Comparison of ENCODE assay signal across 8 cellular contexts in genomic region chr19:32694316-32694715, GRCh38. TPM values are rescaled to one million over a fixed set of nuclear protein-coding genes. Genes with fewer than 3 reads are reported as not detected.
DNase-seq lines count a peak whose midpoint lies in the region; ATAC-seq, FAIRE-seq and TF ChIP-seq lines count a peak whose summit lies in the region.
"Not testable (repeated sequence)": the region's sequence is repeated elsewhere in the genome, so short reads cannot be mapped to it uniquely, and the experiment has no call there.

No MANE protein-coding gene starts in this region.

- in situ Hi-C loops in GM12878 (cut with MboI) = not testable (repeated sequence)

- not testable (repeated sequence) for TF ChIP-seq EP300 in GM12878 (IDR thresholded peaks at IDR 0.05; ENCODE audit: borderline replicate concordance in 1 of 2, control insufficient read depth in 1 of 2, low read depth in 2 of 2, low read length in 2 of 2)

- not testable (repeated sequence) for TF ChIP-seq POLR2A in GM12878 (IDR thresholded peaks at IDR 0.05; ENCODE audit: low read depth, low read length)

- 97% methylated on average over 2 of the region's 2 CpGs for WGBS in GM12878 (ENCODE audit: insufficient coverage, insufficient replicate concordance, low lambda C conversion rate, missing lambda C conversion rate)
- WGBS in smooth muscle cell (ENCODE audit: low lambda C conversion rate) = 64% methylated on average over 2 of the region's 2 CpGs

- H4K20me1 ChIP-seq in PC-9 (ENCODE audit: insufficient read depth) (peaks cover 21% of the 10 kb centered on the region), smooth muscle cell (ENCODE audit: low read depth) (peaks cover 40% of the 10 kb centered on the region)
- not testable (repeated sequence) for H4K20me1 ChIP-seq in GM12878 (ENCODE audit: control insufficient read depth, insufficient read depth)

- H3K9me3 Mint-ChIP-seq in activated CD8-positive, alpha-beta T cell treated with anti-CD3 and anti-CD28 coated beads for 36 hours; naive thymus-derived CD4-positive, alpha-beta T cell: not testable (repeated sequence)

- not testable (repeated sequence) for H3K27me3 Mint-ChIP-seq in activated CD8-positive, alpha-beta T cell treated with anti-CD3 and anti-CD28 coated beads for 36 hours; naive thymus-derived CD4-positive, alpha-beta T cell

- H3K79me2 ChIP-seq in PC-9 (ENCODE audit: low read depth) (peaks cover 68% of the 10 kb centered on the region), GM12878 (ENCODE audit: control insufficient read depth, insufficient read depth, low read length) (peaks cover 46% of the 10 kb centered on the region), smooth muscle cell (ENCODE audit: low read depth) (peaks cover 47% of the 10 kb centered on the region)

- peaks cover 17% of the 10 kb centered on the region; the same call in 1 of the 2 replicates for H3F3A ChIP-seq in PC-9 (ENCODE audit: insufficient read depth, low read depth)
- not testable (repeated sequence) for H3F3A ChIP-seq in smooth muscle cell (ENCODE audit: low read depth)

- not testable (repeated sequence) for H3K27me3 ChIP-seq in HL-60 (ENCODE audit: insufficient read depth, poor library complexity, severe bottlenecking); PC-9 (ENCODE audit: insufficient read depth, low read depth); GM12878 (replicated peaks in 1 of 2; ENCODE audit: control insufficient read depth in 2 of 2, insufficient read depth in 2 of 2, low read length in 1 of 2); naive thymus-derived CD4-positive, alpha-beta T cell (ENCODE audit: control insufficient read depth in 2 of 2, insufficient read depth in 2 of 2, low read length in 2 of 2); smooth muscle cell (ENCODE audit: low read depth)

- peak overlapping the region; percentile 82 for H3K4me3 Mint-ChIP-seq in activated CD8-positive, alpha-beta T cell treated with anti-CD3 and anti-CD28 coated beads for 36 hours
- peak overlapping the region; percentile 83 to 97 (median 92) for H3K4me3 Mint-ChIP-seq in naive thymus-derived CD4-positive, alpha-beta T cell

- not testable (repeated sequence) for H3K9ac ChIP-seq in GM12878 (ENCODE audit: control insufficient read depth, insufficient read depth, low read length); smooth muscle cell (ENCODE audit: low read depth)

- peaks cover 65% of the 10 kb centered on the region for H3K4me1 Mint-ChIP-seq in activated CD8-positive, alpha-beta T cell treated with anti-CD3 and anti-CD28 coated beads for 36 hours (ENCODE audit: low read depth)
- peaks cover 42 to 75% (median 71%) of the 10 kb centered on the region in 7 donors for H3K4me1 Mint-ChIP-seq in naive thymus-derived CD4-positive, alpha-beta T cell

- not testable (repeated sequence) for TF ChIP-seq CTCF in C4-2B (conservative IDR thresholded peaks at IDR 0.05); HL-60 (IDR thresholded peaks at IDR 0.05; ENCODE audit: insufficient read depth, low read length); PC-9 (conservative IDR thresholded peaks at IDR 0.05); activated CD8-positive, alpha-beta T cell treated with anti-CD3 and anti-CD28 coated beads for 36 hours (IDR thresholded peaks at IDR 0.05); GM12878 (IDR thresholded peaks at IDR 0.05 in 2 of 3, conservative IDR thresholded peaks at IDR 0.05 in 1 of 3; ENCODE audit: control insufficient read depth in 2 of 3, extremely low read depth in 1 of 3, insufficient read depth in 1 of 3, low read depth in 3 of 3, low read length in 3 of 3); smooth muscle cell (IDR thresholded peaks at IDR 0.05; ENCODE audit: borderline replicate concordance, insufficient read depth, poor library complexity, severe bottlenecking)

- not testable (repeated sequence) for H3K9me3 ChIP-seq in PC-9 (ENCODE audit: insufficient read depth, low read depth); GM12878 (replicated peaks; ENCODE audit: control insufficient read depth, insufficient read depth, low read length); naive thymus-derived CD4-positive, alpha-beta T cell (ENCODE audit: control insufficient read depth in 2 of 3, low read length in 3 of 3); smooth muscle cell (replicated peaks; ENCODE audit: low read depth)

- H3K36me3 ChIP-seq in PC-9 (ENCODE audit: low read depth); GM12878 (ENCODE audit: control insufficient read depth in 2 of 2, insufficient read depth in 2 of 2, low read length in 1 of 2); smooth muscle cell (ENCODE audit: low read depth): not testable (repeated sequence)
- H3K36me3 ChIP-seq in naive thymus-derived CD4-positive, alpha-beta T cell (ENCODE audit: control insufficient read depth in 2 of 3, insufficient read depth in 3 of 3, low read length in 3 of 3) = peaks cover 0 to 21% (median 0%) of the 10 kb centered on the region in 3 experiments

- H3K27ac ChIP-seq in C4-2B = peak overlapping the region; percentile 98; the same call in 1 of the 2 replicates
- H3K27ac ChIP-seq in HL-60 (replicated peaks) = peak overlapping the region; percentile 96
- H3K27ac ChIP-seq in PC-9 = peak overlapping the region; percentile 68
- not testable (repeated sequence) for H3K27ac ChIP-seq in GM12878 (ENCODE audit: control insufficient read depth, insufficient read depth); naive thymus-derived CD4-positive, alpha-beta T cell (ENCODE audit: low read depth, low read length)
- peak overlapping the region; percentile 44 for H3K27ac ChIP-seq in epithelial cell of prostate
- peak overlapping the region; percentile 19 for H3K27ac ChIP-seq in smooth muscle cell (ENCODE audit: low read depth)

- peaks cover 67% of the 10 kb centered on the region for H3K36me3 Mint-ChIP-seq in activated CD8-positive, alpha-beta T cell treated with anti-CD3 and anti-CD28 coated beads for 36 hours (ENCODE audit: low read depth)
- peaks cover 24 to 57% (median 29%) of the 10 kb centered on the region in 5 donors for H3K36me3 Mint-ChIP-seq in naive thymus-derived CD4-positive, alpha-beta T cell

- TF ChIP-seq RAD21 in GM12878 (IDR thresholded peaks at IDR 0.05; ENCODE audit: insufficient read depth, low read depth, low read length) = not testable (repeated sequence)

- not testable (repeated sequence) for ATAC-seq in activated CD8-positive, alpha-beta T cell treated with anti-CD3 and anti-CD28 coated beads for 36 hours; GM12878; naive thymus-derived CD4-positive, alpha-beta T cell

- H2AFZ ChIP-seq in PC-9; GM12878 (ENCODE audit: control insufficient read depth, low read depth, low read length); smooth muscle cell (ENCODE audit: low read depth): not testable (repeated sequence)

- peaks cover 35% of the 10 kb centered on the region for H3K4me1 ChIP-seq in PC-9 (replicated peaks; ENCODE audit: insufficient read depth)
- not testable (repeated sequence) for H3K4me1 ChIP-seq in GM12878 (ENCODE audit: control insufficient read depth, insufficient read depth, low read length)
- peaks cover 20 to 24% of the 10 kb centered on the region in 2 donors for H3K4me1 ChIP-seq in naive thymus-derived CD4-positive, alpha-beta T cell (ENCODE audit: control insufficient read depth in 2 of 2, insufficient read depth in 2 of 2, low read length in 2 of 2)
- peaks cover 14% of the 10 kb centered on the region for H3K4me1 ChIP-seq in smooth muscle cell (ENCODE audit: low read depth)

- intact Hi-C loops in PC-9 (cut with micrococcal nuclease; ENCODE audit: unreplicated experiment) = loop anchor here (5.0 to 10.0 kb wide), 2 partner anchors 278 to 480 kb away; partner anchors contain the start of genes CEP89 and FAAP24
- intact Hi-C loops in activated CD8-positive, alpha-beta T cell treated with anti-CD3 and anti-CD28 coated beads for 36 hours (cut with micrococcal nuclease) = not testable (repeated sequence)
- intact Hi-C loops in GM12878 (cut with micrococcal nuclease; ENCODE audit: unreplicated experiment) = loop anchor here (5.0 kb wide), 2 partner anchors 278 to 292 kb away; partner anchors contain the start of genes CEP89 and FAAP24
- intact Hi-C loops in naive thymus-derived CD4-positive, alpha-beta T cell (cut with micrococcal nuclease) = loop anchor here (5.0 kb wide), 4 partner anchors 53 to 483 kb away; no protein-coding TSS in a partner anchor

- H3K4me2 ChIP-seq in PC-9 (peak overlapping the region; percentile 88), GM12878 (ENCODE audit: control insufficient read depth, insufficient read depth) (peak overlapping the region; percentile 97), smooth muscle cell (peak overlapping the region; percentile 74)

- SMC1A ChIA-PET in GM12878 (lab: Charles Lee; ENCODE audit: uncharacterized antibody, unreplicated experiment) = not testable (repeated sequence)

- peak overlapping the region; percentile 71 for H3K4me3 ChIP-seq in HL-60 (replicated peaks; ENCODE audit: insufficient read depth, low read length)
- H3K4me3 ChIP-seq in PC-9 = peak overlapping the region; percentile 85
- H3K4me3 ChIP-seq in GM12878 = peak overlapping the region; percentile 79
- not testable (repeated sequence) for H3K4me3 ChIP-seq in naive thymus-derived CD4-positive, alpha-beta T cell (ENCODE audit: low read length)
- peak overlapping the region; percentile 68 for H3K4me3 ChIP-seq in smooth muscle cell

- CTCF ChIA-PET in PC-9 (lab: Charles Lee); activated CD8-positive, alpha-beta T cell treated with anti-CD3 and anti-CD28 coated beads for 36 hours (lab: Charles Lee); GM12878 (lab: Yijun Ruan, JAX); naive thymus-derived CD4-positive, alpha-beta T cell (lab: Charles Lee): not testable (repeated sequence)

- RAD21 ChIA-PET in GM12878 (lab: Charles Lee; ENCODE audit: unreplicated experiment) = not testable (repeated sequence)

- not testable (repeated sequence) for FAIRE-seq in GM12878 (lab: Jason Lieb, UNC)

- H3K27ac Mint-ChIP-seq in activated CD8-positive, alpha-beta T cell treated with anti-CD3 and anti-CD28 coated beads for 36 hours = peak overlapping the region; percentile 48
- peak overlapping the region in 6 of 9 donors; percentile 12 to 93 (median 84) for H3K27ac Mint-ChIP-seq in naive thymus-derived CD4-positive, alpha-beta T cell

- BruUV-seq in PC-9 (replicated peaks; lab: Mats Ljungman, UMichigan); GM12878 (replicated peaks; lab: Mats Ljungman, UMichigan): not testable (repeated sequence)

- H3K9me2 ChIP-seq in PC-9 (ENCODE audit: insufficient read depth) = not testable (repeated sequence)

- POLR2A ChIA-PET in PC-9 (lab: Charles Lee; ENCODE audit: unreplicated experiment); GM12878 (lab: Charles Lee): not testable (repeated sequence)
- POLR2A ChIA-PET in activated CD8-positive, alpha-beta T cell treated with anti-CD3 and anti-CD28 coated beads for 36 hours (lab: Charles Lee) = interaction anchor here (1.6 kb wide), 1 partner anchor 11 kb away, joined by 5 read pairs; no protein-coding TSS in a partner anchor
- POLR2A ChIA-PET in naive thymus-derived CD4-positive, alpha-beta T cell (lab: Charles Lee) = interaction anchor here (1.5 kb wide), 1 partner anchor 278 kb away, joined by 4 read pairs; the partner anchor contains the start of genes CEP89 and FAAP24

- not testable (repeated sequence) for DNase-seq in HL-60 (ENCODE audit: low read depth in 1 of 2, low spot score in 1 of 2); activated CD8-positive, alpha-beta T cell treated with anti-CD3 and anti-CD28 coated beads for 36 hours; GM12878 (ENCODE audit: low read depth, low spot score); epithelial cell of prostate (ENCODE audit: low read depth, low spot score); naive thymus-derived CD4-positive, alpha-beta T cell; smooth muscle cell (lab: John Stamatoyannopoulos, UW; ENCODE audit: unreplicated experiment)
- peak in 1 of 2 experiments; percentile 68 for DNase-seq in PC-9

RNA-seq across cellular contexts. Expression of gene NUDT19, which starts 2.7 kb away (rescaled TPM):
- total RNA-seq in PC-9 (2021) (21.3 and 26.7 TPM in 2 replicates), GM12878 (2014; rRNA removed) (19.9 and 20.3 TPM in 2 replicates), GM12878 (2014; rRNA removed; fragmentation: Illumina TruSeq; extraction: Trizol) (7.9 and 8.5 TPM in 2 replicates), GM12878 (2021) (16.4 and 18.2 TPM in 2 replicates), smooth muscle cell (3.5 and 7.0 TPM in 2 replicates)
- total RNA-seq in activated CD8-positive, alpha-beta T cell treated with anti-CD3 and anti-CD28 coated beads for 36 hours = 10 to 100 TPM; 16.1 to 17.5 TPM
- total RNA-seq in GM12878 (2013; cell fraction: nucleolus; rRNA removed) = 17.2 and 18.1 TPM in 2 replicates
- polyA plus RNA-seq in GM12878 (2011; ENCODE audit: low read depth) = 6.7 TPM
- polyA plus RNA-seq in GM12878 (2011; rRNA removed) (12.2 and 13.0 TPM in 2 replicates), GM12878 (2014; fragmentation: Illumina TruSeq; extraction: Trizol) (9.3 and 10.5 TPM in 2 replicates), GM12878 (2014; fragmentation: Nextera tagmentation; extraction: Ambion mirVana) (10 to 100 TPM; 16.8 to 31.0 TPM), GM12878 (2014; rRNA removed) (9.9 and 10.2 TPM in 2 replicates), GM12878 (2016; fragmentation: Nextera tagmentation; extraction: Ambion mirVana) (10 to 100 TPM; 17.3 to 18.8 TPM), smooth muscle cell (2.0 and 2.2 TPM in 2 replicates)
- 7.9 and 8.0 TPM in 2 replicates for polyA plus RNA-seq in GM12878 (2011; cell fraction: cytosol; rRNA removed)
- polyA plus RNA-seq in GM12878 (2011; cell fraction: nucleus; rRNA removed) = 4.3 and 5.3 TPM in 2 replicates
- polyA plus RNA-seq in GM12878 (2012) = 9.7 and 10.4 TPM in 2 replicates
- polyA minus RNA-seq in GM12878 (2011; rRNA and poly(A)+ RNA removed) = 5.3 and 5.4 TPM in 2 replicates
- polyA minus RNA-seq in GM12878 (2011; cell fraction: cytosol; rRNA and poly(A)+ RNA removed) = 11.0 and 12.0 TPM in 2 replicates
- polyA minus RNA-seq in GM12878 (2011; cell fraction: nucleus; rRNA and poly(A)+ RNA removed) = 10.0 and 19.3 TPM in 2 replicates
- 10 to 100 TPM in 2 of 5 experiments, 1 to 10 TPM in 3; 8.4 to 17.0 (median 9.0) TPM for total RNA-seq in naive thymus-derived CD4-positive, alpha-beta T cell
- 1 to 10 TPM; 2.4 to 2.9 TPM for polyA plus RNA-seq in naive thymus-derived CD4-positive, alpha-beta T cell

RNA-seq across cellular contexts. Expression of gene RGS9BP, which starts 18.7 kb away (rescaled TPM):
- total RNA-seq in PC-9 (2021) = 0.85 and 1.1 TPM in 2 replicates
- under 1 TPM; 0.18 to 0.32 TPM for total RNA-seq in activated CD8-positive, alpha-beta T cell treated with anti-CD3 and anti-CD28 coated beads for 36 hours
- total RNA-seq in GM12878 (2013; cell fraction: nucleolus; rRNA removed) = 0.13 TPM in 1 of 2 replicates, not detected in the other
- 0.05 and 0.06 TPM in 2 replicates for total RNA-seq in GM12878 (2014; rRNA removed)
- 0.04 TPM in 1 of 2 replicates, not detected in the other for total RNA-seq in GM12878 (2014; rRNA removed; fragmentation: Illumina TruSeq; extraction: Trizol)
- total RNA-seq in GM12878 (2021) = 0.10 TPM in 1 of 2 replicates, not detected in the other
- polyA plus RNA-seq in GM12878 (2011; ENCODE audit: low read depth) = not detected
- polyA plus RNA-seq in GM12878 (2011; rRNA removed) = 0.01 and 0.04 TPM in 2 replicates
- 0.03 TPM in 1 of 2 replicates, not detected in the other for polyA plus RNA-seq in GM12878 (2011; cell fraction: cytosol; rRNA removed)
- polyA plus RNA-seq in GM12878 (2011; cell fraction: nucleus; rRNA removed) = 0.03 TPM in 1 of 2 replicates, not detected in the other
- 0.10 TPM in 1 of 2 replicates, not detected in the other for polyA plus RNA-seq in GM12878 (2012)
- not detected in 2 replicates for polyA plus RNA-seq in GM12878 (2014; fragmentation: Illumina TruSeq; extraction: Trizol)
- polyA plus RNA-seq in GM12878 (2014; fragmentation: Nextera tagmentation; extraction: Ambion mirVana) = not detected
- not detected in 2 replicates for polyA plus RNA-seq in GM12878 (2014; rRNA removed)
- not detected for polyA plus RNA-seq in GM12878 (2016; fragmentation: Nextera tagmentation; extraction: Ambion mirVana)
- polyA minus RNA-seq in GM12878 (2011; rRNA and poly(A)+ RNA removed) = 0.10 TPM in 1 of 2 replicates, not detected in the other
- not detected in 2 replicates for polyA minus RNA-seq in GM12878 (2011; cell fraction: cytosol; rRNA and poly(A)+ RNA removed)
- polyA minus RNA-seq in GM12878 (2011; cell fraction: nucleus; rRNA and poly(A)+ RNA removed) = 0.36 TPM in 1 of 2 replicates, not detected in the other
- under 1 TPM; 0.13 to 0.30 (median 0.24) TPM for total RNA-seq in naive thymus-derived CD4-positive, alpha-beta T cell
- not detected for polyA plus RNA-seq in naive thymus-derived CD4-positive, alpha-beta T cell
- total RNA-seq in smooth muscle cell = 0.36 TPM in 1 of 2 replicates, not detected in the other
- not detected in 2 replicates for polyA plus RNA-seq in smooth muscle cell

RNA-seq across cellular contexts. Expression of gene ANKRD27, which starts 19.3 kb away (rescaled TPM):
- 55.5 and 59.6 TPM in 2 replicates for total RNA-seq in PC-9 (2021)
- 10 to 100 TPM; 34.2 to 41.0 TPM for total RNA-seq in activated CD8-positive, alpha-beta T cell treated with anti-CD3 and anti-CD28 coated beads for 36 hours
- total RNA-seq in GM12878 (2013; cell fraction: nucleolus; rRNA removed) = 95.4 and 118 TPM in 2 replicates
- 28.8 and 33.3 TPM in 2 replicates for total RNA-seq in GM12878 (2014; rRNA removed)
- 23.9 and 24.2 TPM in 2 replicates for total RNA-seq in GM12878 (2014; rRNA removed; fragmentation: Illumina TruSeq; extraction: Trizol)
- total RNA-seq in GM12878 (2021) = 41.2 and 42.2 TPM in 2 replicates
- polyA plus RNA-seq in GM12878 (2011; ENCODE audit: low read depth) = 11.7 TPM
- polyA plus RNA-seq in GM12878 (2011; rRNA removed) = 49.9 and 52.5 TPM in 2 replicates
- 39.6 and 41.8 TPM in 2 replicates for polyA plus RNA-seq in GM12878 (2011; cell fraction: cytosol; rRNA removed)
- polyA plus RNA-seq in GM12878 (2011; cell fraction: nucleus; rRNA removed) = 45.9 and 49.2 TPM in 2 replicates
- polyA plus RNA-seq in GM12878 (2012) = 14.5 and 20.1 TPM in 2 replicates
- polyA plus RNA-seq in GM12878 (2014; fragmentation: Illumina TruSeq; extraction: Trizol) = 26.2 and 28.1 TPM in 2 replicates
- 1 to 10 TPM; 2.8 to 4.5 TPM for polyA plus RNA-seq in GM12878 (2014; fragmentation: Nextera tagmentation; extraction: Ambion mirVana)
- polyA plus RNA-seq in GM12878 (2014; rRNA removed) = 25.0 and 27.9 TPM in 2 replicates
- 10 to 100 TPM; 30.0 to 31.2 TPM for polyA plus RNA-seq in GM12878 (2016; fragmentation: Nextera tagmentation; extraction: Ambion mirVana)
- polyA minus RNA-seq in GM12878 (2011; rRNA and poly(A)+ RNA removed) = 69.3 and 75.6 TPM in 2 replicates
- polyA minus RNA-seq in GM12878 (2011; cell fraction: cytosol; rRNA and poly(A)+ RNA removed) = 23.0 and 25.9 TPM in 2 replicates
- 27.4 and 39.7 TPM in 2 replicates for polyA minus RNA-seq in GM12878 (2011; cell fraction: nucleus; rRNA and poly(A)+ RNA removed)
- 10 to 100 TPM; 23.6 to 44.9 (median 41.2) TPM for total RNA-seq in naive thymus-derived CD4-positive, alpha-beta T cell
- 10 to 100 TPM; 12.3 to 20.4 TPM for polyA plus RNA-seq in naive thymus-derived CD4-positive, alpha-beta T cell
- 19.5 and 19.7 TPM in 2 replicates for total RNA-seq in smooth muscle cell
- 7.7 and 10.5 TPM in 2 replicates for polyA plus RNA-seq in smooth muscle cell

RNA-seq across cellular contexts. Expression of gene TDRD12, which starts 25.3 kb away (rescaled TPM):
- 0.25 and 0.33 TPM in 2 replicates for total RNA-seq in PC-9 (2021)
- under 1 TPM in 1 of 2 experiments, not detected in 1; 0.13 TPM for total RNA-seq in activated CD8-positive, alpha-beta T cell treated with anti-CD3 and anti-CD28 coated beads for 36 hours
- 1.3 and 1.7 TPM in 2 replicates for total RNA-seq in GM12878 (2013; cell fraction: nucleolus; rRNA removed)
- total RNA-seq in GM12878 (2014; rRNA removed) = 0.11 TPM in 1 of 2 replicates, not detected in the other
- not detected in 2 replicates for total RNA-seq in GM12878 (2014; rRNA removed; fragmentation: Illumina TruSeq; extraction: Trizol)
- total RNA-seq in GM12878 (2021) = not detected in 2 replicates
- polyA plus RNA-seq in GM12878 (2011; ENCODE audit: low read depth) = 0.07 TPM
- 0.15 and 0.17 TPM in 2 replicates for polyA plus RNA-seq in GM12878 (2011; rRNA removed)
- 0.03 and 0.10 TPM in 2 replicates for polyA plus RNA-seq in GM12878 (2011; cell fraction: cytosol; rRNA removed)
- polyA plus RNA-seq in GM12878 (2011; cell fraction: nucleus; rRNA removed) = 0.28 and 0.41 TPM in 2 replicates
- polyA plus RNA-seq in GM12878 (2012) = 0.14 and 0.18 TPM in 2 replicates
- polyA plus RNA-seq in GM12878 (2014; fragmentation: Illumina TruSeq; extraction: Trizol) = not detected in 2 replicates
- not detected for polyA plus RNA-seq in GM12878 (2014; fragmentation: Nextera tagmentation; extraction: Ambion mirVana)
- 0.13 TPM in 1 of 2 replicates, not detected in the other for polyA plus RNA-seq in GM12878 (2014; rRNA removed)
- polyA plus RNA-seq in GM12878 (2016; fragmentation: Nextera tagmentation; extraction: Ambion mirVana) = under 1 TPM in 1 of 2 experiments, not detected in 1; 0.08 TPM
- polyA minus RNA-seq in GM12878 (2011; rRNA and poly(A)+ RNA removed) = 0.07 TPM in 1 of 2 replicates, not detected in the other
- not detected in 2 replicates for polyA minus RNA-seq in GM12878 (2011; cell fraction: cytosol; rRNA and poly(A)+ RNA removed)
- polyA minus RNA-seq in GM12878 (2011; cell fraction: nucleus; rRNA and poly(A)+ RNA removed) = 0.12 TPM in 1 of 2 replicates, not detected in the other
- total RNA-seq in naive thymus-derived CD4-positive, alpha-beta T cell = 1 to 10 TPM in 2 of 5 experiments, under 1 TPM in 3; 0.17 to 3.6 (median 0.92) TPM
- polyA plus RNA-seq in naive thymus-derived CD4-positive, alpha-beta T cell = under 1 TPM in 1 of 2 donors, not detected in 1; 0.43 TPM
- 1.1 TPM in 1 of 2 replicates, not detected in the other for total RNA-seq in smooth muscle cell
- polyA plus RNA-seq in smooth muscle cell = 0.05 and 0.86 TPM in 2 replicates
